ENCODE assay signal across 13 cellular contexts in genomic region chr18:12282436-12283039, GRCh38. TPM values are rescaled to one million over a fixed set of nuclear protein-coding genes. Genes with fewer than 3 reads are reported as not detected.
DNase-seq lines count a peak whose midpoint lies in the region; ATAC-seq, FAIRE-seq and TF ChIP-seq lines count a peak whose summit lies in the region.
"Had no signal": no experiment of that assay in that cellular context is flagged by ENCODE, and none has a peak within 500 bp of the region (broad histone marks: within the 10 kb centered on the region; RNA-seq: fewer than 3 reads in every experiment).

No MANE protein-coding gene starts in this region.

- H3K9me3 ChIP-seq in keratinocyte (ENCODE audit: control insufficient read depth, low read depth, low read length): no peaks in the 10 kb centered on the region
- H3K9me3 ChIP-seq: BE2C had no signal

- no peak for TF ChIP-seq POLR2A in GM12891 (IDR thresholded peaks at IDR 0.05; ENCODE audit: low read depth, low read length)

- H4K20me1 ChIP-seq in keratinocyte (ENCODE audit: control insufficient read depth, extremely low read depth, insufficient read depth, low read length): no peaks in the 10 kb centered on the region

- peak overlapping the region; percentile 56 for H3K9ac ChIP-seq in keratinocyte (ENCODE audit: control insufficient read depth, extremely low read depth, insufficient read depth, low read length)

- peak overlapping the region; percentile 33 for H3K4me2 ChIP-seq in keratinocyte (ENCODE audit: control insufficient read depth, extremely low read depth, insufficient read depth, low read depth, low read length)

- H3K36me3 ChIP-seq in ACC112 (ENCODE audit: insufficient read depth, low read length): no peaks in the 10 kb centered on the region
- H3K36me3 ChIP-seq in bronchial epithelial cell (ENCODE audit: control insufficient read depth, insufficient read depth, low read length): no peaks in the 10 kb centered on the region
- H3K36me3 ChIP-seq in keratinocyte (ENCODE audit: control insufficient read depth in 2 of 2, extremely low read depth in 1 of 2, insufficient read depth in 2 of 2, low read length in 2 of 2): no peaks in the 10 kb centered on the region
- H3K36me3 ChIP-seq: BE2C had no signal

- TF ChIP-seq CTCF in bronchial epithelial cell (IDR thresholded peaks at IDR 0.05; ENCODE audit: insufficient read depth, low read length, severe bottlenecking): no peak
- no peak for TF ChIP-seq CTCF in keratinocyte (optimal IDR thresholded peaks at IDR 0.05 in 1 of 3, IDR thresholded peaks at IDR 0.05 in 1 of 3, conservative IDR thresholded peaks at IDR 0.05 in 1 of 3; ENCODE audit: extremely low read depth in 1 of 3, insufficient read depth in 2 of 3, low read length in 3 of 3)

- H3K4me1 ChIP-seq in ACC112 (ENCODE audit: control insufficient read depth, insufficient read depth, low read length, unreplicated experiment): peaks cover 43% of the 10 kb centered on the region
- peaks cover 22% of the 10 kb centered on the region for H3K4me1 ChIP-seq in keratinocyte (ENCODE audit: control insufficient read depth, extremely low read depth, insufficient read depth, low read length)
- H3K4me1 ChIP-seq: BE2C had no signal

- ATAC-seq in GM18498 (IDR thresholded peaks at IDR 0.05; ENCODE audit: unreplicated experiment): no peak

- dilution Hi-C loops in keratinocyte (cut with MboI; ENCODE audit: extremely low pct_ligation_motif_present, low sequenced_read_pairs): no loop called here

- H2AFZ ChIP-seq in ACC112 (ENCODE audit: low read length, unreplicated experiment) (no peak overlapping the region), keratinocyte (ENCODE audit: control insufficient read depth, low read length) (no peak overlapping the region)

- H3K9me1 ChIP-seq in keratinocyte (ENCODE audit: control insufficient read depth, extremely low read depth, insufficient read depth, low read length): no peaks in the 10 kb centered on the region

- H3K27me3 ChIP-seq in ACC112 (ENCODE audit: insufficient read depth, low read length): no peaks in the 10 kb centered on the region
- H3K27me3 ChIP-seq in bronchial epithelial cell (ENCODE audit: control insufficient read depth, insufficient read depth, low read length): no peaks in the 10 kb centered on the region
- H3K27me3 ChIP-seq in keratinocyte (ENCODE audit: control insufficient read depth, extremely low read depth, insufficient read depth, low read length): no peaks in the 10 kb centered on the region
- H3K27me3 ChIP-seq: BE2C had no signal

- DNase-seq in HT1080 (ENCODE audit: low read depth): peak; percentile 82
- DNase-seq in bronchial epithelial cell (ENCODE audit: low read depth): peak; percentile 93
- peak; percentile 92 for DNase-seq in keratinocyte (ENCODE audit: low read depth, low spot score)
- DNase-seq in GM12891 (ENCODE audit: insufficient read length, low spot score): no peak
- DNase-seq in inferior parietal cortex (ENCODE audit: extremely low spot score): no peak
- DNase-seq in NCI-H748 (lab: John Stamatoyannopoulos, UW; ENCODE audit: unreplicated experiment): no peak
- DNase-seq: activated CD4-positive, CD25-positive, alpha-beta regulatory T cell; BE2C; Karpas-422; SHP77; stimulated activated CD4-positive, alpha-beta T cell treated with anti-CD3 and anti-CD28 coated beads, Interleukin-15, amount 100 ng/mL, for 24 hours had no signal

- FAIRE-seq in bronchial epithelial cell (lab: Jason Lieb, UNC) (peak; percentile 60), keratinocyte (lab: Jason Lieb, UNC) (peak; percentile 97), GM12891 (lab: Jason Lieb, UNC) (no peak)

- H3K4me3 ChIP-seq in ACC112 (ENCODE audit: low read depth, low read length): peak overlapping the region; percentile 34
- H3K4me3 ChIP-seq in bronchial epithelial cell (ENCODE audit: low read depth, low read length): no peak overlapping the region
- no peak overlapping the region for H3K4me3 ChIP-seq in keratinocyte (ENCODE audit: control insufficient read depth in 2 of 3, extremely low read depth in 1 of 3, insufficient read depth in 2 of 3, low read depth in 1 of 3, low read length in 3 of 3)

- H3K27ac ChIP-seq in ACC112 (ENCODE audit: low read depth, low read length): peak overlapping the region; percentile 87
- peak overlapping the region; percentile 67 for H3K27ac ChIP-seq in keratinocyte (ENCODE audit: control insufficient read depth, insufficient read depth, low read length)

- H3K79me2 ChIP-seq in ACC112 (ENCODE audit: control insufficient read depth, insufficient read depth, low read length, unreplicated experiment) (peaks cover 8% of the 10 kb centered on the region), keratinocyte (ENCODE audit: control insufficient read depth, insufficient read depth, low read length) (no peaks in the 10 kb centered on the region)

TF ChIP-seq in GM12891, 5 proteins besides CTCF, POLR2A, EP300 and RAD21:
- no peak for TF ChIP-seq TAF1 (IDR thresholded peaks at IDR 0.05; ENCODE audit: low read depth, low read length)
- TF ChIP-seq POLR2AphosphoS5 (IDR thresholded peaks at IDR 0.05; ENCODE audit: low read depth, low read length): no peak
- no peak for TF ChIP-seq PAX5 (IDR thresholded peaks at IDR 0.05; ENCODE audit: insufficient read depth, low read length, severe bottlenecking)
- TF ChIP-seq POU2F2 (IDR thresholded peaks at IDR 0.05; ENCODE audit: low read depth, low read length): no peak
- no peak for TF ChIP-seq SPI1 (IDR thresholded peaks at IDR 0.05; ENCODE audit: low read depth, low read length)

RNA-seq across cellular contexts. Expression of gene TUBB6, which starts 25.5 kb away (rescaled TPM):
- total RNA-seq in HT1080 (2014; rRNA removed; shearing (Covaris generic)): 752 and 866 TPM in 2 replicates
- polyA plus RNA-seq in HT1080 (2015; cell fraction: cytosol; rRNA removed): 446 and 561 TPM in 2 replicates
- polyA plus RNA-seq in HT1080 (2015; cell fraction: nucleus; rRNA removed): 439 and 449 TPM in 2 replicates
- total RNA-seq in bronchial epithelial cell: 468 and 922 TPM in 2 replicates
- 479 to 701 TPM (median 598 TPM) in 3 replicates for polyA plus RNA-seq in keratinocyte
- polyA plus RNA-seq in keratinocyte (2011; ENCODE audit: low read depth): 90.6 TPM
- polyA plus RNA-seq in keratinocyte (2011; cell fraction: cytosol; rRNA removed): 405 and 737 TPM in 2 replicates
- 443 and 589 TPM in 2 replicates for polyA plus RNA-seq in keratinocyte (2011; cell fraction: nucleus; rRNA removed)
- 202 and 788 TPM in 2 replicates for polyA plus RNA-seq in keratinocyte (2012; ENCODE audit: low replicate concordance)
- polyA minus RNA-seq in keratinocyte: 445 to 619 TPM (median 547 TPM) in 3 replicates
- 1,165 TPM for polyA minus RNA-seq in keratinocyte (2011; cell fraction: cytosol; rRNA and poly(A)+ RNA removed)
- polyA minus RNA-seq in keratinocyte (2011; cell fraction: nucleus; rRNA and poly(A)+ RNA removed): 338 and 341 TPM in 2 replicates
- 74.6 TPM for polyA plus RNA-seq in GM12891 (2012; ENCODE audit: low read depth, missing spikeins)

RNA-seq across cellular contexts. Expression of gene CIDEA, which starts 28.4 kb away (rescaled TPM):
- not detected in 2 replicates for total RNA-seq in HT1080 (2014; rRNA removed; shearing (Covaris generic))
- polyA plus RNA-seq in HT1080 (2015; cell fraction: cytosol; rRNA removed): not detected in 2 replicates
- polyA plus RNA-seq in HT1080 (2015; cell fraction: nucleus; rRNA removed): not detected in 2 replicates
- 0.53 TPM in 1 of 2 replicates, not detected in the other for total RNA-seq in bronchial epithelial cell
- 1.2 to 3.0 TPM (median 1.4 TPM) in 3 replicates for polyA plus RNA-seq in keratinocyte
- 2.0 TPM for polyA plus RNA-seq in keratinocyte (2011; ENCODE audit: low read depth)
- polyA plus RNA-seq in keratinocyte (2011; cell fraction: cytosol; rRNA removed): 0.29 and 0.42 TPM in 2 replicates
- polyA plus RNA-seq in keratinocyte (2011; cell fraction: nucleus; rRNA removed): 0.55 and 0.76 TPM in 2 replicates
- 2.1 and 4.6 TPM in 2 replicates for polyA plus RNA-seq in keratinocyte (2012; ENCODE audit: low replicate concordance)
- 0.86 to 2.3 TPM (median 0.96 TPM) in 3 replicates for polyA minus RNA-seq in keratinocyte
- not detected for polyA minus RNA-seq in keratinocyte (2011; cell fraction: cytosol; rRNA and poly(A)+ RNA removed)
- polyA minus RNA-seq in keratinocyte (2011; cell fraction: nucleus; rRNA and poly(A)+ RNA removed): not detected in 2 replicates
- not detected for polyA plus RNA-seq in GM12891 (2012; ENCODE audit: low read depth, missing spikeins)

Comparison
In these comparisons a context has a peak if more than half of its experiments do, and no peak if none do; other contexts are left out.
1. DNase-seq: peak in HT1080 (single experiment), bronchial epithelial cell (single experiment) and keratinocyte (single experiment); none in GM12891 (single experiment), inferior parietal cortex (single experiment) and NCI-H748 (single experiment).